18 cellular contexts compared by ENCODE assay signal in the genomic region with DNA sequence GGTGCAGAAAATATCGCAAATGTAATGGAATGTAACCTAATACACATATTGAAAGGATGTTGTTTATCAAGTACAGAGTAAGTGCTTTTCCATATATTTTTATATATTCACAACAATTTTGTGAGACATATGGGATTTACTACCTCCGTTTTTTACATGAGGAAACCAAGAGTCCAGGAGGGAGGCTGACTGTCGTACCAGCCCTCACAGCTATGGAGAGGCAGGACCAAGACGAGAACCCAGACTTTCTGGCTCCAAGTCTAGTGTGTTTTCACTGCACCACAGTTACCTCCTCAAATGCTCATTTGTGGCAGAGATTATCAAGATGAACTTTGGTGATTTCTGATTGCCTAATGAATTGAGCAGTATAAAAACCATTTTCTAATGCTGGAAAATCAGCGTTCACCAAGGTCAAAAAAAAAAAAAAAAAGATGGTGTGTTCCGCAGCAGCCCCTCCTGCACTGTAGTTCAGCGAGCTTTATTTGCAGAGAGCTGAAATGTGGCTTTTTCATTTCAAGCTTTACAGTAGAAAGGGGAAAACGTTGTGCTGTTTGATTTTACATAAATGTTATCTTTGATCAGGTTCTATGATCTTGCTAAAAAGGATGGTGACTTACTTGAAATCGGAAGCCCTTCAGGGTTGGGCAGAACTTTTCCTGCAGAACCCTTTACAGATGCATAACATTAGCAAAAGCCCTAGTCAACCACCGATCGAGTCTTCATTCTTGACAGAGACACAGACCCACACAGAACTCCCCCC. TPM values are rescaled to one million over a fixed set of nuclear protein-coding genes. Genes with fewer than 3 reads are reported as not detected.
DNase-seq lines count a peak whose midpoint lies in the region; ATAC-seq, FAIRE-seq and TF ChIP-seq lines count a peak whose summit lies in the region.
"Had no signal": no experiment of that assay in that cellular context is flagged by ENCODE, and none has a peak within 500 bp of the region (broad histone marks: within the 10 kb centered on the region; RNA-seq: fewer than 3 reads in every experiment).

No MANE protein-coding gene starts in this region.

- H3K9me2 ChIP-seq in PC-9 (ENCODE audit: insufficient read depth), result no peaks in the 10 kb centered on the region
- H3K9me2 ChIP-seq in hepatocyte (replicated peaks; ENCODE audit: insufficient read depth), result no peaks in the 10 kb centered on the region

- H3K4me3 ChIP-seq in PC-9 (no peak overlapping the region), hepatocyte (no peak overlapping the region), smooth muscle cell (no peak overlapping the region)
- H3K4me3 ChIP-seq: heart right ventricle had no signal

- peaks cover 19% of the 10 kb centered on the region for H3F3A ChIP-seq in PC-9 (ENCODE audit: insufficient read depth, low read depth)
- peaks cover 3% of the 10 kb centered on the region for H3F3A ChIP-seq in smooth muscle cell (ENCODE audit: low read depth)

- H3K27me3 ChIP-seq in PC-9 (ENCODE audit: insufficient read depth, low read depth) (no peaks in the 10 kb centered on the region), hepatocyte (no peaks in the 10 kb centered on the region), smooth muscle cell (ENCODE audit: low read depth) (no peaks in the 10 kb centered on the region)
- H3K27me3 ChIP-seq: heart right ventricle had no signal

- H3K27ac Mint-ChIP-seq in natural killer cell treated with Interleukin-12 subunit alpha and Interleukin-12 subunit beta and Interleukin-15 and Interleukin-18, amount 100 ng/mL, for 72 hours, result no peak overlapping the region
- H3K27ac Mint-ChIP-seq: activated CD4-positive, alpha-beta T cell treated with anti-CD3 and anti-CD28 coated beads for 36 hours; activated naive CD8-positive, alpha-beta T cell treated with anti-CD3 and anti-CD28 coated beads, Interleukin-2, amount 10 ng/mL, durations not matched to agents 7 days and 5 days; B cell; stimulated activated naive B cell treated with anti-CD40 and anti-IgM and Interleukin-4, amounts not matched to agents 10 μg/mL and 1 μg/mL and 100 μg/mL, for 72 hours had no signal

- no TSS peak for BruUV-seq in PC-9 (replicated peaks; lab: Mats Ljungman, UMichigan)

- no peak overlapping the region for H3K4me2 ChIP-seq in PC-9
- H3K4me2 ChIP-seq in hepatocyte, result peak overlapping the region; percentile 30
- H3K4me2 ChIP-seq in smooth muscle cell, result peak overlapping the region; percentile 13

- peak; percentile 3 for FAIRE-seq in G401.6 (lab: Jason Lieb, UNC)
- FAIRE-seq: RCC 7860 had no signal

- POLR2A ChIA-PET in PC-9 (lab: Charles Lee; ENCODE audit: unreplicated experiment), result interaction anchor here (0.5 to 0.7 kb wide), 2 partner anchors 553 to 1145 kb away, joined by 3 to 5 read pairs; no protein-coding TSS in a partner anchor

- intact Hi-C loops in PC-9 (cut with micrococcal nuclease; ENCODE audit: unreplicated experiment), result no loop called here

- H3K79me2 ChIP-seq in PC-9 (ENCODE audit: low read depth) (no peaks in the 10 kb centered on the region), hepatocyte (no peaks in the 10 kb centered on the region), smooth muscle cell (ENCODE audit: low read depth) (no peaks in the 10 kb centered on the region)

- no peak overlapping the region for H3K9ac ChIP-seq in smooth muscle cell (ENCODE audit: low read depth)

- H3K36me3 ChIP-seq in PC-9 (ENCODE audit: low read depth) (no peaks in the 10 kb centered on the region), hepatocyte (replicated peaks; ENCODE audit: insufficient read depth, low read depth) (no peaks in the 10 kb centered on the region), smooth muscle cell (ENCODE audit: low read depth) (peaks cover 3% of the 10 kb centered on the region)

- 65% methylated on average over 11 of the region's 11 CpGs for WGBS in hepatocyte (ENCODE audit: low lambda C conversion rate, missing lambda C conversion rate)
- WGBS in smooth muscle cell (ENCODE audit: low lambda C conversion rate), result 79% methylated on average over 11 of the region's 11 CpGs

- no peak overlapping the region for H3K4me3 Mint-ChIP-seq in natural killer cell treated with Interleukin-12 subunit alpha and Interleukin-12 subunit beta and Interleukin-15 and Interleukin-18, amount 100 ng/mL, for 72 hours
- H3K4me3 Mint-ChIP-seq: activated CD4-positive, alpha-beta T cell treated with anti-CD3 and anti-CD28 coated beads for 36 hours; activated naive CD8-positive, alpha-beta T cell treated with anti-CD3 and anti-CD28 coated beads, Interleukin-2, amount 10 ng/mL, durations not matched to agents 7 days and 5 days; B cell; naive thymus-derived CD8-positive, alpha-beta T cell; stimulated activated naive B cell treated with anti-CD40 and anti-IgM and Interleukin-4, amounts not matched to agents 10 μg/mL and 1 μg/mL and 100 μg/mL, for 72 hours had no signal

- H2AFZ ChIP-seq in PC-9 (no peak overlapping the region), hepatocyte (no peak overlapping the region), smooth muscle cell (ENCODE audit: low read depth) (no peak overlapping the region)

- no peaks in the 10 kb centered on the region for H3K4me1 Mint-ChIP-seq in natural killer cell treated with Interleukin-12 subunit alpha and Interleukin-12 subunit beta and Interleukin-15 and Interleukin-18, amount 100 ng/mL, for 72 hours (ENCODE audit: low read depth in 2 of 2)
- H3K4me1 Mint-ChIP-seq: activated CD4-positive, alpha-beta T cell treated with anti-CD3 and anti-CD28 coated beads for 36 hours; activated naive CD8-positive, alpha-beta T cell treated with anti-CD3 and anti-CD28 coated beads, Interleukin-2, amount 10 ng/mL, durations not matched to agents 7 days and 5 days; B cell; naive thymus-derived CD8-positive, alpha-beta T cell had no signal

- no peak for ATAC-seq in GM21576 (IDR thresholded peaks at IDR 0.05; ENCODE audit: unreplicated experiment)
- ATAC-seq in natural killer cell treated with Interleukin-12 subunit alpha and Interleukin-12 subunit beta and Interleukin-15 and Interleukin-18, amount 100 ng/mL, for 72 hours, result no peak
- ATAC-seq: activated CD4-positive, alpha-beta T cell treated with anti-CD3 and anti-CD28 coated beads for 36 hours; naive thymus-derived CD8-positive, alpha-beta T cell; stimulated activated naive B cell treated with anti-CD40 and anti-IgM and Interleukin-4, amounts not matched to agents 10 μg/mL and 1 μg/mL and 100 μg/mL, for 72 hours had no signal

- no peak for TF ChIP-seq CTCF in PC-9 (conservative IDR thresholded peaks at IDR 0.05)
- no peak for TF ChIP-seq CTCF in hepatocyte (IDR thresholded peaks at IDR 0.05; ENCODE audit: poor library complexity)
- TF ChIP-seq CTCF in smooth muscle cell (IDR thresholded peaks at IDR 0.05; ENCODE audit: borderline replicate concordance, insufficient read depth, poor library complexity, severe bottlenecking), result no peak

- CTCF ChIA-PET in PC-9 (lab: Charles Lee), result no interaction called here

- H3K27ac ChIP-seq in PC-9 (peak overlapping the region; percentile 73; the same call in 1 of the 2 replicates), hepatocyte (peak overlapping the region; percentile 86), smooth muscle cell (ENCODE audit: low read depth) (no peak overlapping the region)
- H3K27ac ChIP-seq: HL-60 had no signal

- H3K9me3 ChIP-seq in PC-9 (ENCODE audit: insufficient read depth, low read depth), result no peaks in the 10 kb centered on the region
- H3K9me3 ChIP-seq in hepatocyte (ENCODE audit: low read depth), result no peaks in the 10 kb centered on the region
- no peaks in the 10 kb centered on the region for H3K9me3 ChIP-seq in smooth muscle cell (replicated peaks; ENCODE audit: low read depth)
- H3K9me3 ChIP-seq: heart right ventricle had no signal

- H3K36me3 Mint-ChIP-seq in natural killer cell treated with Interleukin-12 subunit alpha and Interleukin-12 subunit beta and Interleukin-15 and Interleukin-18, amount 100 ng/mL, for 72 hours, result peaks cover 5% of the 10 kb centered on the region

- H3K9me3 Mint-ChIP-seq in natural killer cell treated with Interleukin-12 subunit alpha and Interleukin-12 subunit beta and Interleukin-15 and Interleukin-18, amount 100 ng/mL, for 72 hours, result no peaks in the 10 kb centered on the region
- H3K9me3 Mint-ChIP-seq: activated naive CD8-positive, alpha-beta T cell treated with anti-CD3 and anti-CD28 coated beads, Interleukin-2, amount 10 ng/mL, durations not matched to agents 7 days and 5 days; naive thymus-derived CD8-positive, alpha-beta T cell; stimulated activated naive B cell treated with anti-CD40 and anti-IgM and Interleukin-4, amounts not matched to agents 10 μg/mL and 1 μg/mL and 100 μg/mL, for 72 hours had no signal

- DNase-seq in PC-9 (no peak), hepatocyte (ENCODE audit: low spot score) (no peak), smooth muscle cell (lab: John Stamatoyannopoulos, UW; ENCODE audit: unreplicated experiment) (no peak), NCI-H1930 (lab: John Stamatoyannopoulos, UW) (no peak)
- no peak for DNase-seq in stimulated activated CD4-positive, alpha-beta T cell treated with anti-CD3 and anti-CD28 coated beads, Interleukin-4, amount 100 ng/mL, for 24 hours
- DNase-seq in natural killer cell treated with Interleukin-12 subunit alpha and Interleukin-12 subunit beta and Interleukin-15 and Interleukin-18, amount 100 ng/mL, for 72 hours (ENCODE audit: low spot score), result no peak
- DNase-seq: activated CD4-positive, alpha-beta T cell treated with anti-CD3 and anti-CD28 coated beads for 36 hours; activated naive CD8-positive, alpha-beta T cell treated with anti-CD3 and anti-CD28 coated beads, Interleukin-2, amount 10 ng/mL, durations not matched to agents 7 days and 5 days; naive thymus-derived CD8-positive, alpha-beta T cell; NCI-H146; NCI-H526; stimulated activated naive B cell treated with anti-CD40 and anti-IgM and Interleukin-4, amounts not matched to agents 10 μg/mL and 1 μg/mL and 100 μg/mL, for 72 hours had no signal

- H3K4me1 ChIP-seq in PC-9 (replicated peaks; ENCODE audit: insufficient read depth) (peaks cover 53% of the 10 kb centered on the region), hepatocyte (ENCODE audit: insufficient read depth) (peaks cover 46% of the 10 kb centered on the region), smooth muscle cell (ENCODE audit: low read depth) (peaks cover 30% of the 10 kb centered on the region)

- H4K20me1 ChIP-seq in PC-9 (ENCODE audit: insufficient read depth) (no peaks in the 10 kb centered on the region), hepatocyte (ENCODE audit: insufficient read depth, poor library complexity, severe bottlenecking) (no peaks in the 10 kb centered on the region), smooth muscle cell (ENCODE audit: low read depth) (peaks cover 4% of the 10 kb centered on the region)

- H3K27me3 Mint-ChIP-seq in natural killer cell treated with Interleukin-12 subunit alpha and Interleukin-12 subunit beta and Interleukin-15 and Interleukin-18, amount 100 ng/mL, for 72 hours, result no peaks in the 10 kb centered on the region
- H3K27me3 Mint-ChIP-seq: activated CD4-positive, alpha-beta T cell treated with anti-CD3 and anti-CD28 coated beads for 36 hours; activated naive CD8-positive, alpha-beta T cell treated with anti-CD3 and anti-CD28 coated beads, Interleukin-2, amount 10 ng/mL, durations not matched to agents 7 days and 5 days; B cell; naive thymus-derived CD8-positive, alpha-beta T cell; stimulated activated naive B cell treated with anti-CD40 and anti-IgM and Interleukin-4, amounts not matched to agents 10 μg/mL and 1 μg/mL and 100 μg/mL, for 72 hours had no signal

RNA-seq across cellular contexts. Expression of gene WEE1, which starts 44.7 kb away (rescaled TPM):
- total RNA-seq in PC-9 (2021) (32.2 and 37.1 TPM in 2 replicates), hepatocyte (91.0 and 101 TPM in 2 replicates), smooth muscle cell (46.9 and 53.3 TPM in 2 replicates)
- polyA plus RNA-seq in hepatocyte (71.3 and 79.2 TPM in 2 replicates), smooth muscle cell (20.8 and 25.3 TPM in 2 replicates)
- 10 to 100 TPM; 28.0 to 63.8 TPM for total RNA-seq in natural killer cell treated with Interleukin-12 subunit alpha and Interleukin-12 subunit beta and Interleukin-15 and Interleukin-18, amount 100 ng/mL, for 72 hours
